In the genomic region with DNA sequence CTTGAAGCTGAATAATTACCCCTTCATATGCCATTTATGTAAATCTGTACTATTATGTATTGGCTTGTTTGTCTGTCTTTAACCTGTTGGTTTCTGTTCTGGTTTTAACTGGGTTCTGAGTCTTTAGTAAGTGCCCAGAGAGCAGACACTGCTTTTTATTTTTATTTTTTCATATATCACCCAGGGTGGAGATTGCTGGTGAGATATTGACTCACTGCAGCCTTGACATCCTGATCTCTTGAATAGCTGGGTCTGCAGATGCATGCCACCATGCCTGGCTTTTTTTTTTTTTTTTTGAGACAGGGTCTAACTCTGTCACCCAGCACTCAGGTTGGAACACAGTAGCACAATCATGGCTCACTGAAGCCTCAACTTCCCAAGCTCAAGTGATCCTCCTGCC, we compare ENCODE assay signal across 18 cellular contexts. TPM values are rescaled to one million over a fixed set of nuclear protein-coding genes. Genes with fewer than 3 reads are reported as not detected.
DNase-seq lines count a peak whose midpoint lies in the region; ATAC-seq and TF ChIP-seq lines count a peak whose summit lies in the region.
"Had no signal": no experiment of that assay in that cellular context is flagged by ENCODE, and none has a peak within 500 bp of the region (broad histone marks: within the 10 kb centered on the region; RNA-seq: fewer than 3 reads in every experiment).

No MANE protein-coding gene starts in this region.

- H4K20me1 ChIP-seq in BLaER1 (peaks cover 39% of the 10 kb centered on the region), PC-3 (ENCODE audit: low read length) (no peaks in the 10 kb centered on the region)

- ATAC-seq in PC-3 (no peak), right cardiac atrium (no peak)
- ATAC-seq: HCT116, HepG2 had no signal

- no peak overlapping the region for H2AFZ ChIP-seq in PC-3 (ENCODE audit: low read length)

- no peaks in the 10 kb centered on the region for H3K9me2 ChIP-seq in PC-3 (replicated peaks; ENCODE audit: low read length)

- BruUV-seq in PC-3 (replicated peaks; lab: Mats Ljungman, UMichigan): no TSS peak

- H3K27ac ChIP-seq in BLaER1 (no peak overlapping the region), PC-3 (ENCODE audit: low read length) (peak overlapping the region; percentile 98), adrenal gland (peak overlapping the region; percentile 19 to 89 (median 76)), right cardiac atrium (ENCODE audit: low read length) (no peak overlapping the region)
- H3K27ac ChIP-seq: C4-2B had no signal

- H3K4me1 ChIP-seq in BLaER1 (peaks cover 60% of the 10 kb centered on the region), PC-3 (ENCODE audit: insufficient read depth, low read length) (peaks cover 32% of the 10 kb centered on the region), adrenal gland (replicated peaks in 1 of 2) (peaks cover 23 to 76% of the 10 kb centered on the region in 2 donors), right cardiac atrium (ENCODE audit: control insufficient read depth, insufficient read depth, low read length) (peaks cover 3% of the 10 kb centered on the region)
- H3K4me1 ChIP-seq: Caco-2 had no signal

- H3K4me3 ChIP-seq in BLaER1 (no peak overlapping the region), PC-3 (ENCODE audit: low read length) (no peak overlapping the region), adrenal gland (no peak overlapping the region), right cardiac atrium (ENCODE audit: low read length) (no peak overlapping the region)

- peak overlapping the region; percentile 53 for H3K27ac Mint-ChIP-seq in T-helper 2 cell treated with Interferon-gamma antibody and Interleukin-4, amounts not matched to agents 5 μg/mL and 100 μg/mL, for 36 hours
- H3K27ac Mint-ChIP-seq: CD4-positive, alpha-beta T cell; IgD-negative memory B cell had no signal

- peaks cover 65% of the 10 kb centered on the region for H3K79me2 ChIP-seq in PC-3 (ENCODE audit: low read length)

- TF ChIP-seq POLR2A in adrenal gland (IDR thresholded peaks at IDR 0.05): no peak

- CTCF ChIA-PET in PC-3 (lab: Charles Lee): no interaction called here

- H3K27me3 ChIP-seq in BLaER1: no peaks in the 10 kb centered on the region
- no peaks in the 10 kb centered on the region for H3K27me3 ChIP-seq in PC-3 (ENCODE audit: low read length)
- H3K27me3 ChIP-seq in adrenal gland: no peaks in the 10 kb centered on the region
- H3K27me3 ChIP-seq in right cardiac atrium (ENCODE audit: control insufficient read depth, insufficient read depth): no peaks in the 10 kb centered on the region
- H3K27me3 ChIP-seq: BE2C had no signal

- H3K4me1 Mint-ChIP-seq in T-helper 2 cell treated with Interferon-gamma antibody and Interleukin-4, amounts not matched to agents 5 μg/mL and 100 μg/mL, for 36 hours (ENCODE audit: low read depth): peaks cover 71% of the 10 kb centered on the region

- no peak overlapping the region for H3K4me3 Mint-ChIP-seq in T-helper 2 cell treated with Interferon-gamma antibody and Interleukin-4, amounts not matched to agents 5 μg/mL and 100 μg/mL, for 36 hours
- H3K4me3 Mint-ChIP-seq: CD4-positive, alpha-beta T cell; HFFc6; IgD-negative memory B cell had no signal

- TF ChIP-seq CTCF in PC-3 (conservative IDR thresholded peaks at IDR 0.05; ENCODE audit: low read depth, low read length) (no peak), adrenal gland (IDR thresholded peaks at IDR 0.05) (no peak)

- H3K9me3 Mint-ChIP-seq in T-helper 2 cell treated with Interferon-gamma antibody and Interleukin-4, amounts not matched to agents 5 μg/mL and 100 μg/mL, for 36 hours: no peaks in the 10 kb centered on the region
- H3K9me3 Mint-ChIP-seq: CD4-positive, alpha-beta T cell; HFFc6; IgD-negative memory B cell had no signal

- intact Hi-C loops in PC-3 (cut with micrococcal nuclease) (no loop called here), adrenal gland (cut with DNase I) (no loop called here), right cardiac atrium (cut with DNase I) (no loop called here)

- peaks cover 4% of the 10 kb centered on the region for H3F3A ChIP-seq in PC-3 (ENCODE audit: low read length, unreplicated experiment)

- H3K27me3 Mint-ChIP-seq in T-helper 2 cell treated with Interferon-gamma antibody and Interleukin-4, amounts not matched to agents 5 μg/mL and 100 μg/mL, for 36 hours (ENCODE audit: low read depth): no peaks in the 10 kb centered on the region
- H3K27me3 Mint-ChIP-seq: CD4-positive, alpha-beta T cell had no signal

- H3K4me2 ChIP-seq in BLaER1 (peak overlapping the region; percentile 48; the same call in 1 of the 2 replicates), PC-3 (ENCODE audit: low read length) (no peak overlapping the region)

- H3K36me3 ChIP-seq in BLaER1 (peaks cover 34% of the 10 kb centered on the region), PC-3 (ENCODE audit: low read depth, low read length) (peaks cover 5% of the 10 kb centered on the region), adrenal gland (replicated peaks in 1 of 2) (no peaks in the 10 kb centered on the region)
- H3K36me3 ChIP-seq: BE2C had no signal

- H3K9ac ChIP-seq in BLaER1 (no peak overlapping the region), PC-3 (ENCODE audit: low read length) (no peak overlapping the region)

- POLR2A ChIA-PET in PC-3 (lab: Charles Lee; ENCODE audit: unreplicated experiment): no interaction called here

- H3K9me3 ChIP-seq in BLaER1 (no peaks in the 10 kb centered on the region), PC-3 (ENCODE audit: low read length) (no peaks in the 10 kb centered on the region), adrenal gland (replicated peaks in 1 of 3) (no peaks in the 10 kb centered on the region), right cardiac atrium (ENCODE audit: control insufficient read depth, low read length) (no peaks in the 10 kb centered on the region)
- H3K9me3 ChIP-seq: BE2C, Caco-2 had no signal

- DNase-seq in PC-3 (no peak), adrenal gland (no peak), RKO (ENCODE audit: low spot score) (no peak), right cardiac atrium (no peak)
- no peak for DNase-seq in T-helper 2 cell treated with Interferon-gamma antibody and Interleukin-4, amounts not matched to agents 5 μg/mL and 100 μg/mL, for 36 hours (ENCODE audit: low spot score)
- DNase-seq: ACHN; BE2C; Caco-2; CD4-positive, alpha-beta T cell; GDM1; GOT3; H7; HFFc6 had no signal

- peaks cover 35% of the 10 kb centered on the region for H3K36me3 Mint-ChIP-seq in T-helper 2 cell treated with Interferon-gamma antibody and Interleukin-4, amounts not matched to agents 5 μg/mL and 100 μg/mL, for 36 hours (ENCODE audit: low read depth)
- H3K36me3 Mint-ChIP-seq: IgD-negative memory B cell had no signal

RNA-seq across cellular contexts. Expression of a gene that starts 19.4 kb away (rescaled TPM):
- total RNA-seq in PC-3 (2014; rRNA removed): 82.1 and 110 TPM in 2 replicates
- 1,000 to 10,000 TPM in 1 of 8 donors, 100 to 1,000 TPM in 7; 178 to 1,898 (median 285) TPM for total RNA-seq in adrenal gland
- 100 to 1,000 TPM; 101 to 721 (median 114) TPM for polyA plus RNA-seq in adrenal gland
- 1 to 10 TPM; 2.4 to 4.1 (median 3.2) TPM for total RNA-seq in right cardiac atrium
- polyA plus RNA-seq in right cardiac atrium: 2.0 TPM
- total RNA-seq: HepG2 had no signal
- polyA plus RNA-seq: IgD-negative memory B cell had no signal

Comparison
In these comparisons a context has a peak if more than half of its experiments do, and no peak if none do; other contexts are left out.
1. H3K27ac ChIP-seq: peak in PC-3 (single experiment) and adrenal gland (5 of 5); none in BLaER1 (single experiment) and right cardiac atrium (single experiment).
2. RNA of a gene that starts 19.4 kb away (total RNA-seq): 178 to 1,898 TPM in adrenal gland and 82.1 to 110 TPM in PC-3; 2.4 to 4.1 TPM in right cardiac atrium; every median in the first group is over 10 times any median in the second.